ENCODE assay signal across 9 cellular contexts in genomic region chr2:167264380-167264779, GRCh38. TPM values are rescaled to one million over a fixed set of nuclear protein-coding genes. Genes with fewer than 3 reads are reported as not detected.
A peak's percentile ranks its signal among the peaks of the same experiment; 100 is the strongest.
DNase-seq lines count a peak whose midpoint lies in the region; ATAC-seq and TF ChIP-seq lines count a peak whose summit lies in the region.
"Had no signal": no experiment of that assay in that cellular context is flagged by ENCODE, and none has a peak within 500 bp of the region (broad histone marks: within the 10 kb centered on the region; RNA-seq: fewer than 3 reads in every experiment).

No MANE protein-coding gene starts in this region.

- no peaks in the 10 kb centered on the region for H3K36me3 ChIP-seq in Panc1 (ENCODE audit: control insufficient read depth, insufficient read depth, low read length)

- intact Hi-C loops in activated CD8-positive, alpha-beta T cell treated with anti-CD3 and anti-CD28 coated beads for 36 hours (cut with micrococcal nuclease): no loop called here
- intact Hi-C loops in Panc1 (cut with micrococcal nuclease; ENCODE audit: unreplicated experiment): no loop called here

- no peak for ATAC-seq in activated CD8-positive, alpha-beta T cell treated with anti-CD3 and anti-CD28 coated beads for 36 hours
- no peak for ATAC-seq in activated CD8-positive, alpha-beta T cell treated with anti-CD3 and anti-CD28 coated beads, Interleukin-2, amount 10 ng/mL, durations not matched to agents 7 days and 5 days
- ATAC-seq in Panc1 (peak; percentile 62; the same call in 1 of the 2 replicates), HG02678 (IDR thresholded peaks at IDR 0.05; ENCODE audit: unreplicated experiment) (no peak)

- no peak overlapping the region for H3K27ac Mint-ChIP-seq in activated CD8-positive, alpha-beta T cell treated with anti-CD3 and anti-CD28 coated beads for 36 hours
- H3K27ac Mint-ChIP-seq in activated CD8-positive, alpha-beta T cell treated with anti-CD3 and anti-CD28 coated beads, Interleukin-2, amount 10 ng/mL, durations not matched to agents 7 days and 5 days: no peak overlapping the region
- H3K27ac Mint-ChIP-seq: CD8-positive, alpha-beta memory T cell had no signal

- H3K27ac ChIP-seq in Panc1 (ENCODE audit: low read length): no peak overlapping the region

- H3K4me3 ChIP-seq in Panc1 (ENCODE audit: low read depth in 2 of 2, low read length in 2 of 2): no peak overlapping the region

- H3K27me3 ChIP-seq in Panc1 (ENCODE audit: control insufficient read depth, insufficient read depth, low read length): no peaks in the 10 kb centered on the region

- no TSS peak for BruUV-seq in Panc1 (replicated peaks; lab: Mats Ljungman, UMichigan)

- POLR2A ChIA-PET in activated CD8-positive, alpha-beta T cell treated with anti-CD3 and anti-CD28 coated beads for 36 hours (lab: Charles Lee): no interaction called here
- POLR2A ChIA-PET in activated CD8-positive, alpha-beta T cell treated with anti-CD3 and anti-CD28 coated beads, Interleukin-2, amount 10 ng/mL, durations not matched to agents 7 days and 5 days (lab: Charles Lee): no interaction called here
- POLR2A ChIA-PET in Panc1 (lab: Charles Lee): no interaction called here

- H3K4me3 Mint-ChIP-seq in activated CD8-positive, alpha-beta T cell treated with anti-CD3 and anti-CD28 coated beads for 36 hours: no peak overlapping the region
- H3K4me3 Mint-ChIP-seq in activated CD8-positive, alpha-beta T cell treated with anti-CD3 and anti-CD28 coated beads, Interleukin-2, amount 10 ng/mL, durations not matched to agents 7 days and 5 days: no peak overlapping the region
- H3K4me3 Mint-ChIP-seq: CD8-positive, alpha-beta memory T cell had no signal

- in situ Hi-C loops in Panc1 (cut with HindIII; ENCODE audit: low pct_unique_long_range_greater_than_20kb, low sequenced_read_pairs): no loop called here

- TF ChIP-seq CTCF in activated CD8-positive, alpha-beta T cell treated with anti-CD3 and anti-CD28 coated beads for 36 hours (IDR thresholded peaks at IDR 0.05): no peak
- TF ChIP-seq CTCF in Panc1 (IDR thresholded peaks at IDR 0.05): peak; percentile 69

- CTCF ChIA-PET in activated CD8-positive, alpha-beta T cell treated with anti-CD3 and anti-CD28 coated beads for 36 hours (lab: Charles Lee): interaction anchor here (1.3 to 1.4 kb wide), 2 partner anchors 20 to 854 kb away, joined by 3 to 4 read pairs; no protein-coding TSS in a partner anchor
- CTCF ChIA-PET in activated CD8-positive, alpha-beta T cell treated with anti-CD3 and anti-CD28 coated beads, Interleukin-2, amount 10 ng/mL, durations not matched to agents 7 days and 5 days (lab: Charles Lee): interaction anchor here (1.2 kb wide), 1 partner anchor 855 kb away, joined by 4 read pairs; no protein-coding TSS in a partner anchor
- CTCF ChIA-PET in Panc1 (lab: Charles Lee): interaction anchor here (1.5 kb wide), 1 partner anchor 855 kb away, joined by 23 read pairs; no protein-coding TSS in a partner anchor

- H3K9me3 Mint-ChIP-seq in activated CD8-positive, alpha-beta T cell treated with anti-CD3 and anti-CD28 coated beads for 36 hours: peaks cover 16% of the 10 kb centered on the region
- H3K9me3 Mint-ChIP-seq in activated CD8-positive, alpha-beta T cell treated with anti-CD3 and anti-CD28 coated beads, Interleukin-2, amount 10 ng/mL, durations not matched to agents 7 days and 5 days (ENCODE audit: insufficient read depth): peaks cover 4% of the 10 kb centered on the region

- DNase-seq in activated CD8-positive, alpha-beta T cell treated with anti-CD3 and anti-CD28 coated beads for 36 hours: peak; percentile 9
- DNase-seq in activated CD8-positive, alpha-beta T cell treated with anti-CD3 and anti-CD28 coated beads, Interleukin-2, amount 10 ng/mL, durations not matched to agents 7 days and 5 days: no peak
- no peak for DNase-seq in Panc1 (ENCODE audit: low read depth, low spot score)
- DNase-seq in globus pallidus (ENCODE audit: low spot score): peak; percentile 3
- DNase-seq in superior temporal gyrus (ENCODE audit: extremely low spot score): peak; percentile 66
- DNase-seq in central memory CD4-positive, alpha-beta T cell: no peak
- DNase-seq in stimulated activated CD4-positive, alpha-beta T cell treated with anti-CD3 and anti-CD28 coated beads, Interleukin-4, amount 100 ng/mL, for 4 hours: no peak
- DNase-seq: CD8-positive, alpha-beta memory T cell had no signal

- H3K4me1 ChIP-seq in Panc1 (ENCODE audit: control insufficient read depth, insufficient read depth, low read length): no peaks in the 10 kb centered on the region

- no peaks in the 10 kb centered on the region for H3K36me3 Mint-ChIP-seq in activated CD8-positive, alpha-beta T cell treated with anti-CD3 and anti-CD28 coated beads for 36 hours (ENCODE audit: low read depth)
- H3K36me3 Mint-ChIP-seq in activated CD8-positive, alpha-beta T cell treated with anti-CD3 and anti-CD28 coated beads, Interleukin-2, amount 10 ng/mL, durations not matched to agents 7 days and 5 days (ENCODE audit: low read depth): no peaks in the 10 kb centered on the region
- H3K36me3 Mint-ChIP-seq: CD8-positive, alpha-beta memory T cell had no signal

- no peaks in the 10 kb centered on the region for H3K27me3 Mint-ChIP-seq in activated CD8-positive, alpha-beta T cell treated with anti-CD3 and anti-CD28 coated beads for 36 hours
- no peaks in the 10 kb centered on the region for H3K27me3 Mint-ChIP-seq in activated CD8-positive, alpha-beta T cell treated with anti-CD3 and anti-CD28 coated beads, Interleukin-2, amount 10 ng/mL, durations not matched to agents 7 days and 5 days (ENCODE audit: low read depth)
- H3K27me3 Mint-ChIP-seq: CD8-positive, alpha-beta memory T cell had no signal

- H3K4me1 Mint-ChIP-seq in activated CD8-positive, alpha-beta T cell treated with anti-CD3 and anti-CD28 coated beads for 36 hours (ENCODE audit: low read depth): no peaks in the 10 kb centered on the region
- no peaks in the 10 kb centered on the region for H3K4me1 Mint-ChIP-seq in activated CD8-positive, alpha-beta T cell treated with anti-CD3 and anti-CD28 coated beads, Interleukin-2, amount 10 ng/mL, durations not matched to agents 7 days and 5 days (ENCODE audit: low read depth)
- H3K4me1 Mint-ChIP-seq: CD8-positive, alpha-beta memory T cell had no signal

- H3K9me3 ChIP-seq in Panc1 (ENCODE audit: control insufficient read depth, insufficient read depth, low read depth, low read length): no peaks in the 10 kb centered on the region

RNA-seq across cellular contexts. Expression of gene B3GALT1, which starts 28.4 kb away (rescaled TPM):
- total RNA-seq in activated CD8-positive, alpha-beta T cell treated with anti-CD3 and anti-CD28 coated beads for 36 hours: not detected
- not detected for total RNA-seq in activated CD8-positive, alpha-beta T cell treated with anti-CD3 and anti-CD28 coated beads, Interleukin-2, amount 10 ng/mL, durations not matched to agents 7 days and 5 days
- total RNA-seq in Panc1 (2021; ENCODE audit: unreplicated experiment): 0.26 TPM
- polyA plus RNA-seq in Panc1 (2012; ENCODE audit: insufficient read length): 0.05 TPM
- polyA plus RNA-seq: CD8-positive, alpha-beta memory T cell had no signal

Comparison
In these comparisons a context has a peak if more than half of its experiments do, and no peak if none do; other contexts are left out.
1. DNase-seq: peak in activated CD8-positive, alpha-beta T cell treated with anti-CD3 and anti-CD28 coated beads for 36 hours (single experiment), globus pallidus (single experiment) and superior temporal gyrus (single experiment); none in activated CD8-positive, alpha-beta T cell treated with anti-CD3 and anti-CD28 coated beads, Interleukin-2, amount 10 ng/mL, durations not matched to agents 7 days and 5 days (single experiment), Panc1 (single experiment), central memory CD4-positive, alpha-beta T cell (single experiment) and stimulated activated CD4-positive, alpha-beta T cell treated with anti-CD3 and anti-CD28 coated beads, Interleukin-4, amount 100 ng/mL, for 4 hours (0 of 2).